9 cellular contexts compared by ENCODE assay signal in genomic region chr18:72867721-72868665, GRCh38. TPM values are rescaled to one million over a fixed set of nuclear protein-coding genes. Genes with fewer than 3 reads are reported as not detected.
A peak's percentile ranks its signal among the peaks of the same experiment; 100 is the strongest.
DNase-seq lines count a peak whose midpoint lies in the region; ATAC-seq and TF ChIP-seq lines count a peak whose summit lies in the region.
"Had no signal": no experiment of that assay in that cellular context is flagged by ENCODE, and none has a peak within 500 bp of the region (broad histone marks: within the 10 kb centered on the region; RNA-seq: fewer than 3 reads in every experiment).

Gene NETO1, minus strand, starts transcription at chr18:72867987. Its CDS starts 696 bp downstream, at chr18:72867291.

- H3K36me3 Mint-ChIP-seq in GM23338 (ENCODE audit: low read depth): peaks cover 15% of the 10 kb centered on the region

- H3F3A ChIP-seq in GM23338 (replicated peaks; ENCODE audit: low read depth): no peaks in the 10 kb centered on the region

- no peaks in the 10 kb centered on the region for H3K9me2 ChIP-seq in GM23338 (ENCODE audit: insufficient read depth)

- DNase-seq in AG20443 (ENCODE audit: low spot score): peak; percentile 22
- peak; percentile 72 for DNase-seq in GM23338 (ENCODE audit: low spot score)
- DNase-seq in astrocyte of the spinal cord (ENCODE audit: low read depth, low spot score): peak; percentile 49
- DNase-seq in NCI-H524 treated with DMSO at 0.1 percent for 48 hours (lab: John Stamatoyannopoulos, UW): no peak
- DNase-seq in GDM1 (lab: John Stamatoyannopoulos, UW): no peak

- H3K4me1 Mint-ChIP-seq in GM23338: peaks cover 30% of the 10 kb centered on the region

- H3K4me1 ChIP-seq in GM23338 (ENCODE audit: insufficient read depth) (peaks cover 26% of the 10 kb centered on the region), mononuclear cell (ENCODE audit: insufficient read depth, low read length) (no peaks in the 10 kb centered on the region)

- peak within 1 kb of the TSS; percentile 85 for H3K4me3 Mint-ChIP-seq in GM23338

- peak within 1 kb of the TSS; percentile 98 for H3K4me2 ChIP-seq in GM23338

- H3K27ac ChIP-seq in GM23338 (ENCODE audit: low read depth): no peak within 1 kb of the TSS

- peaks cover 16% of the 10 kb centered on the region for H3K79me2 ChIP-seq in GM23338 (replicated peaks; ENCODE audit: insufficient read depth)

- peak within 1 kb of the TSS; percentile 59; the same call in 1 of the 2 replicates for H3K27ac Mint-ChIP-seq in GM23338

- ATAC-seq in GM23338 (peak; percentile 37), GM21786 (IDR thresholded peaks at IDR 0.05; ENCODE audit: unreplicated experiment) (no peak), HG03342 (IDR thresholded peaks at IDR 0.05; ENCODE audit: unreplicated experiment) (no peak)

- H3K27me3 ChIP-seq in GM23338 (ENCODE audit: insufficient read depth) (peaks cover 47% of the 10 kb centered on the region), mononuclear cell (ENCODE audit: insufficient read depth, low read length) (peaks cover 30% of the 10 kb centered on the region)

- no peaks in the 10 kb centered on the region for H3K9me3 Mint-ChIP-seq in GM23338

- peak within 1 kb of the TSS; percentile 99 for H2AFZ ChIP-seq in GM23338

- in situ Hi-C loops in astrocyte of the spinal cord (cut with HindIII; ENCODE audit: low sequenced_read_pairs): no loop called here

- H3K27me3 Mint-ChIP-seq in GM23338 (ENCODE audit: insufficient read depth, low read depth, poor library complexity): peaks cover 26% of the 10 kb centered on the region

- H3K36me3 ChIP-seq in GM23338 (ENCODE audit: insufficient read depth): peaks cover 6% of the 10 kb centered on the region; the same call in 1 of the 2 replicates

- H3K4me3 ChIP-seq in GM23338: peak within 1 kb of the TSS; percentile 89
- H3K4me3 ChIP-seq in astrocyte of the spinal cord (ENCODE audit: low read depth, low read length): peak within 1 kb of the TSS; percentile 65
- H3K4me3 ChIP-seq in mononuclear cell (ENCODE audit: low read length): peak within 1 kb of the TSS; percentile 16

- H3K9me3 ChIP-seq in mononuclear cell (ENCODE audit: low read depth, low read length): no peaks in the 10 kb centered on the region

- TF ChIP-seq CTCF in GM23338 (conservative IDR thresholded peaks at IDR 0.05; ENCODE audit: low read depth in 2 of 2) (no peak), astrocyte of the spinal cord (IDR thresholded peaks at IDR 0.05; ENCODE audit: low read depth, low read length) (no peak)

- no peaks in the 10 kb centered on the region for H4K20me1 ChIP-seq in GM23338 (replicated peaks; ENCODE audit: insufficient read depth)

TF ChIP-seq in GM23338, 12 proteins besides CTCF, POLR2A, EP300 and RAD21:
- TF ChIP-seq POLR2AphosphoS5 (IDR thresholded peaks at IDR 0.05; ENCODE audit: low read depth) (0 out of 2 replicates have a peak, but pooled peaks have one; percentile 4), NANOG (IDR thresholded peaks at IDR 0.05; ENCODE audit: borderline replicate concordance) (no peak)

RNA-seq across cellular contexts. Expression of gene NETO1, which starts in this region (rescaled TPM):
- total RNA-seq in GM23338 (2014; rRNA removed; shearing (Covaris generic)): 20.7 and 26.6 TPM in 2 replicates
- polyA plus RNA-seq in GM23338 (2016; fragmentation: Nextera tagmentation; extraction: Ambion mirVana): 10.8 and 13.0 TPM in 2 replicates
- 1.5 TPM for total RNA-seq in mononuclear cell
- total RNA-seq: pulmonary artery endothelial cell had no signal

Comparison
In these comparisons a context has a peak if more than half of its experiments do, and no peak if none do; other contexts are left out.
1. DNase-seq: peak in AG20443 (single experiment), GM23338 (single experiment) and astrocyte of the spinal cord (single experiment); none in NCI-H524 treated with DMSO at 0.1 percent for 48 hours (single experiment) and GDM1 (single experiment).
2. H3K4me3 ChIP-seq: peak in every context shown above with its lines; median percentile 89 in GM23338; 65 in astrocyte of the spinal cord; 16 in mononuclear cell.